In the genomic region with DNA sequence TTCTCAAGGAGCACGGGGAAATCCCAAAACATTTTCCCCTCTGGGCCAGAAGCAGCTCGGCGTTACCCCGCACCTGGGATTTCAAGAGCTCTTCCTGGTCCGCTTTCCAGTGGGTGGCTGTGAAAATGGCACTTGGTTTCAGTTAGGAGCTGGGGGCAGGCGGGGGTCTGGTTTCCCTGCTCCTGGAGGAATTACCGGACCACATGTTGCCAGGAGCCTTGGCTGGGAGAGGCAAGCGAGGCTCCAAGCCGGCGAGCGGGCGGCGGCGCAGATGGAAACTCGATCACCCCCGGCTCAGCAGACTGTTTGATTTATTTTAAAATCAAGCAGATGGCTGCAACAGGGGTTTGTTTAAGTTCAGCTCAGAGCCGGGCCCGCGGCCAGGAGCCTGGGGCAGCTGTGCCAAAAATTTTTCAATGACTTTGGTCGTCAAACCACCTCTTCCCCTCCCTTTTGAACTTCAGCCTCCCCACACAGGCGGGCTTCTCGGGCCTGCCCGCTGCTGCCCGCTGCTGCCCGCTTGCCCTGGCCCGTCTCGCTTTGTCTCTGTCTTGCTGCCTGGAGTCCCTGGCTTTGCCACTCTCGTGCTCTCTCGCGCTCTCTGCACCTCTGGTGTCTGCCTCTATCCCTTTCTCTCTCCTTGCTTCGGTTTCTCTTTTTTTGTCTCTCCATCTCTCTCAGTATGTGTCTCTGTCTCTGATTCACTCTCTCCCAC, we compare ENCODE assay signal across 8 cellular contexts.
DNase-seq lines count a peak whose midpoint lies in the region; ATAC-seq, FAIRE-seq and TF ChIP-seq lines count a peak whose summit lies in the region.

No MANE protein-coding gene starts in this region.

- ATAC-seq in effector memory CD8-positive, alpha-beta T cell (replicated peaks) = no peak
- no peak for ATAC-seq in CD4-positive, alpha-beta T cell (ENCODE audit: poor library complexity)

- no peak overlapping the region for H3K4me3 Mint-ChIP-seq in effector memory CD8-positive, alpha-beta T cell
- H3K4me3 Mint-ChIP-seq in CD4-positive, alpha-beta T cell = no peak overlapping the region

- no peak overlapping the region for H3K27ac Mint-ChIP-seq in effector memory CD8-positive, alpha-beta T cell
- H3K27ac Mint-ChIP-seq in CD4-positive, alpha-beta T cell = no peak overlapping the region

- DNase-seq in DMS 273 treated with DMSO at 0.1 percent for 48 hours (lab: John Stamatoyannopoulos, UW) (peak; percentile 99), NCI-H524 treated with DMSO at 0.1 percent for 48 hours (lab: John Stamatoyannopoulos, UW) (peak; percentile 98), middle frontal gyrus (ENCODE audit: extremely low spot score, low spot score) (peak; percentile 60), GF-D8 (lab: John Stamatoyannopoulos, UW) (no peak), SKM-1 treated with dmso at 0.1 percent for 144 hours (lab: John Stamatoyannopoulos, UW; ENCODE audit: unreplicated experiment) (no peak)
- DNase-seq in effector memory CD8-positive, alpha-beta T cell = no peak
- DNase-seq in CD4-positive, alpha-beta T cell = no peak

- CTCF ChIA-PET in CD4-positive, alpha-beta T cell (lab: Charles Lee) = no interaction called here

- POLR2A ChIA-PET in CD4-positive, alpha-beta T cell (lab: Charles Lee) = no interaction called here

- H3K27me3 ChIP-seq in CD4-positive, alpha-beta T cell (ENCODE audit: control insufficient read depth, insufficient read depth, low read length) = no peaks in the 10 kb centered on the region

- H3K9me3 ChIP-seq in CD4-positive, alpha-beta T cell (ENCODE audit: control insufficient read depth, low read length) = no peaks in the 10 kb centered on the region

- peaks cover 1 to 3% of the 10 kb centered on the region in 2 donors for H3K4me1 Mint-ChIP-seq in effector memory CD8-positive, alpha-beta T cell (ENCODE audit: low read depth in 2 of 2)
- H3K4me1 Mint-ChIP-seq in CD4-positive, alpha-beta T cell (ENCODE audit: low read depth) = no peaks in the 10 kb centered on the region

- H3K9me3 Mint-ChIP-seq in effector memory CD8-positive, alpha-beta T cell = no peaks in the 10 kb centered on the region
- H3K9me3 Mint-ChIP-seq in CD4-positive, alpha-beta T cell = no peaks in the 10 kb centered on the region

- peaks cover 12 to 31% of the 10 kb centered on the region in 2 donors for H3K27me3 Mint-ChIP-seq in effector memory CD8-positive, alpha-beta T cell
- no peaks in the 10 kb centered on the region for H3K27me3 Mint-ChIP-seq in CD4-positive, alpha-beta T cell

- intact Hi-C loops in CD4-positive, alpha-beta T cell (cut with DNase I, micrococcal nuclease) = no loop called here

- TF ChIP-seq CTCF in CD4-positive, alpha-beta T cell (IDR thresholded peaks at IDR 0.05) = no peak

- H3K27ac ChIP-seq in CD4-positive, alpha-beta T cell (ENCODE audit: low read depth, low read length) = no peak overlapping the region

- no peaks in the 10 kb centered on the region for H3K36me3 Mint-ChIP-seq in effector memory CD8-positive, alpha-beta T cell (ENCODE audit: insufficient read depth)
- no peaks in the 10 kb centered on the region for H3K36me3 Mint-ChIP-seq in CD4-positive, alpha-beta T cell (ENCODE audit: low read depth)

- peak; percentile 92 for FAIRE-seq in endometrium (lab: Jason Lieb, UNC)

Comparison
In these comparisons a context has a peak if more than half of its experiments do, and no peak if none do; other contexts are left out.
1. DNase-seq: peak in DMS 273 treated with DMSO at 0.1 percent for 48 hours (single experiment), NCI-H524 treated with DMSO at 0.1 percent for 48 hours (single experiment) and middle frontal gyrus (single experiment); none in GF-D8 (single experiment), effector memory CD8-positive, alpha-beta T cell (0 of 3), SKM-1 treated with dmso at 0.1 percent for 144 hours (single experiment) and CD4-positive, alpha-beta T cell (0 of 10).